8 cellular contexts compared by ENCODE assay signal in the genomic region with DNA sequence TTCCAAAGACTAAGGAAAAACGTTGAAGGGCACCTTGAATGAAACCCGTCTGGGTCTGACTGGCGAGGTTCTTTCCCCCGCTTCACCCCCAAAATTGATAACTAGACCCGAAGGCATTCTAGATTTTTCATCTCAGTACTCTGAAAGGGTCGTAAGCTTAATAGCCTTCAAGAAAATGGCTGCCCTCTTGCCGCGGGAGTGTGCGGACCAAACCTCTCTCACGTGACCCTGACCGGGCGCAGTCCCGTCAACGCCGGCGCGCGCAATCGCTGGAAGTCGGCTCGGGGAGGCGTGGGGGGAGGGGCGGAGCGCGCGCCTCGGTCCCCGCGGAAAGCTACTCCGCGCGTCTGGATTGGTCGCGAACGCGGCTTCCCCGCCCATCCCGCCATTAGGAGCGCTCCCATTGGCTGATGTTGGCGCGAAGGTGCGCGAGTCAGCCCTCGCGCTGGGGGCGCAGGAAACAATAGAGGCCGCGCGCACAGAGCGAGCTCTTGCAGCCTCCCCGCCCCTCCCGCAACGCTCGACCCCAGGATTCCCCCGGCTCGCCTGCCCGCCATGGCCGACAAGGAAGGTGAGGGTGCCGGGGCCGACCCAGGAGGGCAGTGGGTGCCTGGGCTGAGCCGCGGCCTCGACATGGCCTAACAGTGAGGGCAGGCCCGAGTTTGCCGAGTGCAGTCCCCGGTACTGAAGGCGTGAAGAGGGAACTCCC. TPM values are rescaled to one million over a fixed set of nuclear protein-coding genes. Genes with fewer than 3 reads are reported as not detected.
DNase-seq lines count a peak whose midpoint lies in the region; ATAC-seq and TF ChIP-seq lines count a peak whose summit lies in the region.

RBBP4 (plus strand) TSS at position 457 of the 709 bp plus-strand sequence; CDS start at position 556, 99 bp downstream.

- peak; percentile 79 for TF ChIP-seq POLR2A in GM18951 (IDR thresholded peaks at IDR 0.05; ENCODE audit: extremely low read depth, insufficient read depth, insufficient read length)

- no peaks in the 10 kb centered on the region for H3K27me3 Mint-ChIP-seq in activated B cell treated with CpG ODN at 0.5 μM for 24 hours

- DNase-seq in AG08395 (ENCODE audit: low spot score), result peak; percentile 99
- DNase-seq in NCI-H345 (lab: John Stamatoyannopoulos, UW), result peak; percentile 99
- peak; percentile 99 for DNase-seq in activated B cell treated with CpG ODN at 0.5 μM for 24 hours
- DNase-seq in caudate nucleus (lab: John Stamatoyannopoulos, UW), result peak; percentile 73 to 99 (median 96)
- peak; percentile 97 for DNase-seq in inferior parietal cortex (ENCODE audit: extremely low spot score)
- DNase-seq in stimulated activated CD4-positive, alpha-beta T cell treated with anti-CD3 and anti-CD28 coated beads, Interleukin-12 subunit alpha, Interleukin-12 subunit beta, amount 100 ng/mL, for 24 hours (ENCODE audit: low read depth in 2 of 2), result peak; percentile 97

- CTCF ChIA-PET in activated B cell treated with CpG ODN at 0.5 μM for 24 hours (lab: Charles Lee), result no interaction called here

- no peak for TF ChIP-seq CTCF in activated B cell treated with CpG ODN at 0.5 μM for 24 hours (IDR thresholded peaks at IDR 0.05)

- no peaks in the 10 kb centered on the region for H3K9me3 Mint-ChIP-seq in activated B cell treated with CpG ODN at 0.5 μM for 24 hours

- H3K27ac ChIP-seq in caudate nucleus (ENCODE audit: low read depth, low read length), result peak within 1 kb of the TSS; percentile 100

- peaks cover 70% of the 10 kb centered on the region for H3K4me1 Mint-ChIP-seq in activated B cell treated with CpG ODN at 0.5 μM for 24 hours

- peak; percentile 82 for ATAC-seq in HG03196 (IDR thresholded peaks at IDR 0.05; ENCODE audit: unreplicated experiment)
- peak; percentile 82 for ATAC-seq in activated B cell treated with CpG ODN at 0.5 μM for 24 hours (ENCODE audit: low read depth)

- peak within 1 kb of the TSS; percentile 97 for H3K4me3 Mint-ChIP-seq in activated B cell treated with CpG ODN at 0.5 μM for 24 hours

- intact Hi-C loops in activated B cell treated with CpG ODN at 0.5 μM for 24 hours (cut with micrococcal nuclease), result loop anchor here (1.0 to 5.0 kb wide), 12 partner anchors 9 to 1354 kb away; partner anchors contain the start of genes BSDC1, MARCKSL1, S100PBP and SNRNP40

- POLR2A ChIA-PET in activated B cell treated with CpG ODN at 0.5 μM for 24 hours (lab: Charles Lee), result interaction anchor here (0.5 to 1.7 kb wide), 35 partner anchors 9 to 1354 kb away, joined by 3 to 13 read pairs (median 4); partner anchors contain the start of genes BSDC1, CCDC28B, IQCC and MARCKSL1

- in situ Hi-C loops in GM18951 (cut with MboI; ENCODE audit: low sequenced_read_pairs, unreplicated experiment), result no loop called here

- peak within 1 kb of the TSS; percentile 100 for H3K27ac Mint-ChIP-seq in activated B cell treated with CpG ODN at 0.5 μM for 24 hours

- H3K36me3 Mint-ChIP-seq in activated B cell treated with CpG ODN at 0.5 μM for 24 hours (ENCODE audit: low read depth), result peaks cover 49% of the 10 kb centered on the region

RNA-seq across cellular contexts. Expression of gene RBBP4, which starts in this region (rescaled TPM):
- total RNA-seq in activated B cell treated with CpG ODN at 0.5 μM for 24 hours, result 228 and 241 TPM in 2 replicates

Comparison
In these comparisons a context has a peak if more than half of its experiments do, and no peak if none do; other contexts are left out.
1. Peak in every context shown above with its lines: DNase-seq, ATAC-seq and H3K27ac ChIP-seq.